ENCODE assay signal across 8 cellular contexts in genomic region chrX:80335062-80335830, GRCh38.
A peak's percentile ranks its signal among the peaks of the same experiment; 100 is the strongest.
DNase-seq lines count a peak whose midpoint lies in the region; ATAC-seq and TF ChIP-seq lines count a peak whose summit lies in the region.

No MANE protein-coding gene starts in this region.

- DNase-seq in activated naive CD4-positive, alpha-beta T cell treated with Interleukin-2 at 50 U/mL for 16 hours: peak; percentile 3
- DNase-seq in activated naive CD4-positive, alpha-beta T cell treated with anti-CD3 and anti-CD28 coated beads, Interleukin-2, amount 10 ng/mL, durations not matched to agents 7 days and 5 days: no peak
- DNase-seq in astrocyte of the cerebellum (ENCODE audit: low read depth) (no peak), lower lobe of right lung (peak; percentile 49), type B pancreatic cell (ENCODE audit: extremely low spot score, unreplicated experiment) (no peak), NK-92 (lab: John Stamatoyannopoulos, UW; ENCODE audit: unreplicated experiment) (no peak)

- ATAC-seq in lower lobe of right lung: peak; percentile 83 to 94
- ATAC-seq in HG03442 (IDR thresholded peaks at IDR 0.05; ENCODE audit: unreplicated experiment): no peak
- ATAC-seq in HG03175 (IDR thresholded peaks at IDR 0.05; ENCODE audit: unreplicated experiment): no peak

- no peak overlapping the region for H3K27ac ChIP-seq in lower lobe of right lung

- no peak overlapping the region for H3K27ac Mint-ChIP-seq in activated naive CD4-positive, alpha-beta T cell treated with anti-CD3 and anti-CD28 coated beads, Interleukin-2, amount 10 ng/mL, durations not matched to agents 7 days and 5 days
- H3K27ac Mint-ChIP-seq in type B pancreatic cell: no peak overlapping the region

- H3K36me3 ChIP-seq in lower lobe of right lung: no peaks in the 10 kb centered on the region

- H3K4me3 ChIP-seq in astrocyte of the cerebellum (ENCODE audit: low read depth, low read length): peak overlapping the region; percentile 27
- peak overlapping the region; percentile 34 for H3K4me3 ChIP-seq in lower lobe of right lung

- no peaks in the 10 kb centered on the region for H3K4me1 ChIP-seq in lower lobe of right lung

- H3K9me3 ChIP-seq in lower lobe of right lung: no peaks in the 10 kb centered on the region

- H3K9me3 Mint-ChIP-seq in activated naive CD4-positive, alpha-beta T cell treated with anti-CD3 and anti-CD28 coated beads, Interleukin-2, amount 10 ng/mL, durations not matched to agents 7 days and 5 days: no peaks in the 10 kb centered on the region
- H3K9me3 Mint-ChIP-seq in type B pancreatic cell: no peaks in the 10 kb centered on the region

- intact Hi-C loops in lower lobe of right lung (cut with DNase I): no loop called here

- in situ Hi-C loops in astrocyte of the cerebellum (cut with HindIII; ENCODE audit: low sequenced_read_pairs): no loop called here

- no peaks in the 10 kb centered on the region for H3K4me1 Mint-ChIP-seq in activated naive CD4-positive, alpha-beta T cell treated with anti-CD3 and anti-CD28 coated beads, Interleukin-2, amount 10 ng/mL, durations not matched to agents 7 days and 5 days
- H3K4me1 Mint-ChIP-seq in type B pancreatic cell (ENCODE audit: unreplicated experiment): no peaks in the 10 kb centered on the region

- CTCF ChIA-PET in activated naive CD4-positive, alpha-beta T cell treated with anti-CD3 and anti-CD28 coated beads, Interleukin-2, amount 10 ng/mL, durations not matched to agents 7 days and 5 days (lab: Charles Lee): no interaction called here

- no peaks in the 10 kb centered on the region for H3K27me3 Mint-ChIP-seq in activated naive CD4-positive, alpha-beta T cell treated with anti-CD3 and anti-CD28 coated beads, Interleukin-2, amount 10 ng/mL, durations not matched to agents 7 days and 5 days
- H3K27me3 Mint-ChIP-seq in type B pancreatic cell: no peaks in the 10 kb centered on the region

- no peaks in the 10 kb centered on the region for H3K27me3 ChIP-seq in lower lobe of right lung (ENCODE audit: low read depth)

- H3K36me3 Mint-ChIP-seq in activated naive CD4-positive, alpha-beta T cell treated with anti-CD3 and anti-CD28 coated beads, Interleukin-2, amount 10 ng/mL, durations not matched to agents 7 days and 5 days: no peaks in the 10 kb centered on the region
- no peaks in the 10 kb centered on the region for H3K36me3 Mint-ChIP-seq in type B pancreatic cell

- H3K4me3 Mint-ChIP-seq in activated naive CD4-positive, alpha-beta T cell treated with anti-CD3 and anti-CD28 coated beads, Interleukin-2, amount 10 ng/mL, durations not matched to agents 7 days and 5 days: no peak overlapping the region
- peak overlapping the region; percentile 51 for H3K4me3 Mint-ChIP-seq in type B pancreatic cell

- TF ChIP-seq CTCF in astrocyte of the cerebellum (IDR thresholded peaks at IDR 0.05; ENCODE audit: low read depth, low read length, missing control alignments) (no peak), lower lobe of right lung (IDR thresholded peaks at IDR 0.05) (no peak), type B pancreatic cell (conservative IDR thresholded peaks at IDR 0.05) (no peak)

Comparison
In these comparisons a context has a peak if more than half of its experiments do, and no peak if none do; other contexts are left out.
1. DNase-seq: peak in activated naive CD4-positive, alpha-beta T cell treated with Interleukin-2 at 50 U/mL for 16 hours (single experiment) and lower lobe of right lung (single experiment); none in activated naive CD4-positive, alpha-beta T cell treated with anti-CD3 and anti-CD28 coated beads, Interleukin-2, amount 10 ng/mL, durations not matched to agents 7 days and 5 days (single experiment), astrocyte of the cerebellum (single experiment), type B pancreatic cell (single experiment) and NK-92 (single experiment).
2. ATAC-seq: peak in lower lobe of right lung (2 of 2); none in HG03442 (single experiment) and HG03175 (single experiment).